In genomic region chr3:126358038-126358815, GRCh38 we compare ENCODE assay signal across 8 cellular contexts. TPM values are rescaled to one million over a fixed set of nuclear protein-coding genes. Genes with fewer than 3 reads are reported as not detected.
A peak's percentile ranks its signal among the peaks of the same experiment; 100 is the strongest.
DNase-seq lines count a peak whose midpoint lies in the region; ATAC-seq and TF ChIP-seq lines count a peak whose summit lies in the region.

No MANE protein-coding gene starts in this region.

- H3K27ac ChIP-seq in CD4-positive, alpha-beta T cell (ENCODE audit: low read depth, low read length), result no peak overlapping the region

- H3K9me3 Mint-ChIP-seq in CD4-positive, alpha-beta T cell, result no peaks in the 10 kb centered on the region

- no peak for ATAC-seq in CD4-positive, alpha-beta T cell (ENCODE audit: poor library complexity)
- no peak for ATAC-seq in GM21447 (IDR thresholded peaks at IDR 0.05; ENCODE audit: unreplicated experiment)

- H3K4me3 ChIP-seq in NB4 (ENCODE audit: low read depth, low read length), result no peak overlapping the region

- peak overlapping the region; percentile 91 for H3K4me3 Mint-ChIP-seq in CD4-positive, alpha-beta T cell

- POLR2A ChIA-PET in CD4-positive, alpha-beta T cell (lab: Charles Lee), result interaction anchor here (0.7 to 1.7 kb wide), 2 partner anchors 117 to 274 kb away, joined by 3 to 7 read pairs; partner anchors contain the start of genes SLC41A3 and ZXDC

- no peak for DNase-seq in CD4-positive, alpha-beta T cell
- DNase-seq in NB4 (ENCODE audit: low read depth) (peak; percentile 66), brain pericyte (ENCODE audit: low read depth, low spot score) (peak; percentile 18), medulla oblongata (ENCODE audit: extremely low spot score) (peak; percentile 53), GM03348 (ENCODE audit: low spot score) (no peak), mucosa of gallbladder (ENCODE audit: low spot score) (no peak)
- DNase-seq in stimulated activated CD8-positive, alpha-beta memory T cell treated with anti-CD3 and anti-CD28 coated beads, Interleukin-4, amount 100 ng/mL, for 48 hours, result no peak

- intact Hi-C loops in CD4-positive, alpha-beta T cell (cut with DNase I, micrococcal nuclease), result loop anchor here in 1 of 2 experiments (5.0 kb wide), 4 partner anchors 119 to 1314 kb away; partner anchors contain the start of genes ABTB1, CHCHD6, SLC41A3 and ZXDC

- no peak for TF ChIP-seq POLR2A in NB4 (IDR thresholded peaks at IDR 0.05; ENCODE audit: extremely low read depth, insufficient read length)

- peaks cover 49% of the 10 kb centered on the region for H3K27me3 ChIP-seq in CD4-positive, alpha-beta T cell (ENCODE audit: control insufficient read depth, insufficient read depth, low read length)

- no peak for TF ChIP-seq CTCF in CD4-positive, alpha-beta T cell (IDR thresholded peaks at IDR 0.05)
- no peak for TF ChIP-seq CTCF in NB4 (IDR thresholded peaks at IDR 0.05; ENCODE audit: low read depth, low read length)

- peaks cover 17% of the 10 kb centered on the region for H3K4me1 Mint-ChIP-seq in CD4-positive, alpha-beta T cell (ENCODE audit: low read depth)

- H3K27ac Mint-ChIP-seq in CD4-positive, alpha-beta T cell, result no peak overlapping the region

- CTCF ChIA-PET in CD4-positive, alpha-beta T cell (lab: Charles Lee), result interaction anchor here (0.7 kb wide), 1 partner anchor 409 kb away, joined by 3 read pairs; no protein-coding TSS in a partner anchor

- H3K27me3 Mint-ChIP-seq in CD4-positive, alpha-beta T cell, result peaks cover 65% of the 10 kb centered on the region

- no peaks in the 10 kb centered on the region for H3K36me3 Mint-ChIP-seq in CD4-positive, alpha-beta T cell (ENCODE audit: low read depth)

- no peaks in the 10 kb centered on the region for H3K9me3 ChIP-seq in CD4-positive, alpha-beta T cell (ENCODE audit: control insufficient read depth, low read length)

RNA-seq across cellular contexts. Expression of gene KLF15, which starts 1.0 kb away (rescaled TPM):
- under 1 TPM in 1 of 2 experiments, not detected in 1; 0.30 TPM for total RNA-seq in CD4-positive, alpha-beta T cell
- total RNA-seq in mucosa of gallbladder, result 28.1 TPM

RNA-seq across cellular contexts. Expression of gene CFAP100, which starts 36.5 kb away (rescaled TPM):
- total RNA-seq in CD4-positive, alpha-beta T cell, result not detected
- total RNA-seq in mucosa of gallbladder, result 0.40 TPM

Comparison
In these comparisons a context has a peak if more than half of its experiments do, and no peak if none do; other contexts are left out.
1. DNase-seq: peak in NB4 (single experiment), brain pericyte (single experiment) and medulla oblongata (single experiment); none in CD4-positive, alpha-beta T cell (0 of 10), stimulated activated CD8-positive, alpha-beta memory T cell treated with anti-CD3 and anti-CD28 coated beads, Interleukin-4, amount 100 ng/mL, for 48 hours (single experiment), GM03348 (single experiment) and mucosa of gallbladder (single experiment).
2. RNA of gene KLF15, which starts 1.0 kb away (total RNA-seq): 28.1 TPM in mucosa of gallbladder (single experiment); 0.30 TPM in CD4-positive, alpha-beta T cell; every median in the first group is over 10 times any median in the second.